ENCODE assay signal across 19 cellular contexts in the genomic region with DNA sequence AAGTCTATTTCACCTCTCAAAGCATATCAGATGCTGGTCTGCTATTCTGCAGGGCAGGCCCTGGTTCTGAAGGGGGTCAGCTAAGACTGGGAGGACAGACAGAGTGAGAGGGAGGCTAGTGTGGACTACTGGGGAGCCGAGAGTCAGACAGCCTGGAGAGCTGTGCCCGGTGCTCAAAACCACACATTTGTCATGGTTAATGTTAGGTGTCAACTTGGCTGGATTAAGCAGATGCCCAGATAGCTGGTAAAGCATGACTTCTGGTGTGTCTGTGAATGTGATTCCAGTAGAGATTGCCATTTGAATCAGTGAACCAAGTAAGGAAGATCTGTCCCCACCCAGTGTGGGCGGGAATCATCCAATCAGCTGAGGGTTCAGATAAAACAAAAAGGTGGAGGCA.
DNase-seq lines count a peak whose midpoint lies in the region; ATAC-seq and TF ChIP-seq lines count a peak whose summit lies in the region.
"Had no signal": no experiment of that assay in that cellular context is flagged by ENCODE, and none has a peak within 500 bp of the region (broad histone marks: within the 10 kb centered on the region; RNA-seq: fewer than 3 reads in every experiment).

No MANE protein-coding gene starts in this region.

- no peaks in the 10 kb centered on the region for H3K36me3 Mint-ChIP-seq in WTC11

- CTCF ChIA-PET in WTC11 (lab: Charles Lee): interaction anchor here (1.0 kb wide), 1 partner anchor 14 kb away, joined by 4 read pairs; no protein-coding TSS in a partner anchor

- no peak overlapping the region for H3K27ac Mint-ChIP-seq in WTC11
- H3K27ac Mint-ChIP-seq: CD4-positive, alpha-beta T cell had no signal

- no peaks in the 10 kb centered on the region for H3K9me3 Mint-ChIP-seq in WTC11
- H3K9me3 Mint-ChIP-seq: CD4-positive, alpha-beta T cell had no signal

- H3K9me3 ChIP-seq in vagina: no peaks in the 10 kb centered on the region
- H3K9me3 ChIP-seq: A549; BLaER1 treated with 17β-estradiol and CSF1 and Interleukin-3, amounts not matched to agents 10 nM and 100 nM had no signal

- no peak overlapping the region for H3K4me3 Mint-ChIP-seq in WTC11
- H3K4me3 Mint-ChIP-seq: CD4-positive, alpha-beta T cell had no signal

- no peak overlapping the region for H3K4me3 ChIP-seq in vagina
- H3K4me3 ChIP-seq: A549; BLaER1 treated with 17β-estradiol and CSF1 and Interleukin-3, amounts not matched to agents 10 nM and 100 nM; SK-N-MC had no signal

- peak; percentile 20 for DNase-seq in NCI-H82 (lab: John Stamatoyannopoulos, UW)
- no peak for DNase-seq in WTC11 (ENCODE audit: low spot score)
- no peak for DNase-seq in foreskin keratinocyte
- DNase-seq in GM20000 (ENCODE audit: low spot score): no peak
- no peak for DNase-seq in cortex of kidney (lab: John Stamatoyannopoulos, UW)
- no peak for DNase-seq in vagina (ENCODE audit: extremely low spot score in 2 of 2)
- DNase-seq: AML-193; CD4-positive, alpha-beta T cell; H7; KBM-7; MM.1S; NCI-H2029; NCI-H446; NCI-H524 treated with DMSO at 0.1 percent for 48 hours; SHP77 treated with DMSO at 0.1 percent for 48 hours had no signal

- no peaks in the 10 kb centered on the region for H3K27me3 Mint-ChIP-seq in WTC11 (ENCODE audit: low read depth)

- ATAC-seq in WTC11 (peak; percentile 26; the same call in 1 of the 2 replicates), foreskin keratinocyte (peak; percentile 30), GM18858 (IDR thresholded peaks at IDR 0.05; ENCODE audit: unreplicated experiment) (no peak)
- ATAC-seq: A549 had no signal

- POLR2A ChIA-PET in WTC11 (lab: Charles Lee): no interaction called here

- H3K4me1 ChIP-seq in foreskin keratinocyte (no peaks in the 10 kb centered on the region), vagina (no peaks in the 10 kb centered on the region)
- H3K4me1 ChIP-seq: BLaER1 treated with 17β-estradiol and CSF1 and Interleukin-3, amounts not matched to agents 10 nM and 100 nM had no signal

- H3K27ac ChIP-seq in foreskin keratinocyte: no peak overlapping the region
- H3K27ac ChIP-seq in vagina: no peak overlapping the region
- H3K27ac ChIP-seq: A549; BLaER1 treated with 17β-estradiol and CSF1 and Interleukin-3, amounts not matched to agents 10 nM and 100 nM; SK-N-MC had no signal

- H3K36me3 ChIP-seq in vagina: no peaks in the 10 kb centered on the region
- H3K36me3 ChIP-seq: BLaER1 treated with 17β-estradiol and CSF1 and Interleukin-3, amounts not matched to agents 10 nM and 100 nM had no signal

- H3K27me3 ChIP-seq in foreskin keratinocyte: peaks cover 12% of the 10 kb centered on the region
- H3K27me3 ChIP-seq in vagina: no peaks in the 10 kb centered on the region
- H3K27me3 ChIP-seq: BLaER1 treated with 17β-estradiol and CSF1 and Interleukin-3, amounts not matched to agents 10 nM and 100 nM had no signal

- TF ChIP-seq POLR2A in vagina (IDR thresholded peaks at IDR 0.05): no peak

- intact Hi-C loops in vagina (cut with DNase I): no loop called here

- peaks cover 16% of the 10 kb centered on the region for H3K4me1 Mint-ChIP-seq in WTC11

- TF ChIP-seq CTCF in WTC11 (IDR thresholded peaks at IDR 0.05) (no peak), foreskin keratinocyte (conservative IDR thresholded peaks at IDR 0.05) (no peak), GM20000 (IDR thresholded peaks at IDR 0.05; ENCODE audit: extremely low read depth, missing control alignments) (no peak), vagina (IDR thresholded peaks at IDR 0.05) (no peak)

TF ChIP-seq in WTC11, 78 proteins besides CTCF, POLR2A, EP300 and RAD21:
- TF ChIP-seq, protein P1, sequence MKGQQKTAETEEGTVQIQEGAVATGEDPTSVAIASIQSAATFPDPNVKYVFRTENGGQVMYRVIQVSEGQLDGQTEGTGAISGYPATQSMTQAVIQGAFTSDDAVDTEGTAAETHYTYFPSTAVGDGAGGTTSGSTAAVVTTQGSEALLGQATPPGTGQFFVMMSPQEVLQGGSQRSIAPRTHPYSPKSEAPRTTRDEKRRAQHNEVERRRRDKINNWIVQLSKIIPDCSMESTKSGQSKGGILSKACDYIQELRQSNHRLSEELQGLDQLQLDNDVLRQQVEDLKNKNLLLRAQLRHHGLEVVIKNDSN (CRISPR knock-in tag; IDR thresholded peaks at IDR 0.05): no peak
- TF ChIP-seq, protein P2, sequence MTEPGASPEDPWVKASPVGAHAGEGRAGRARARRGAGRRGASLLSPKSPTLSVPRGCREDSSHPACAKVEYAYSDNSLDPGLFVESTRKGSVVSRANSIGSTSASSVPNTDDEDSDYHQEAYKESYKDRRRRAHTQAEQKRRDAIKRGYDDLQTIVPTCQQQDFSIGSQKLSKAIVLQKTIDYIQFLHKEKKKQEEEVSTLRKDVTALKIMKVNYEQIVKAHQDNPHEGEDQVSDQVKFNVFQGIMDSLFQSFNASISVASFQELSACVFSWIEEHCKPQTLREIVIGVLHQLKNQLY (CRISPR knock-in tag; IDR thresholded peaks at IDR 0.05): no peak
- no peak for TF ChIP-seq ZNF671 (CRISPR knock-in tag; IDR thresholded peaks at IDR 0.05)
- TF ChIP-seq ZNF121 (CRISPR knock-in tag; IDR thresholded peaks at IDR 0.05): no peak
- TF ChIP-seq, protein P3, sequence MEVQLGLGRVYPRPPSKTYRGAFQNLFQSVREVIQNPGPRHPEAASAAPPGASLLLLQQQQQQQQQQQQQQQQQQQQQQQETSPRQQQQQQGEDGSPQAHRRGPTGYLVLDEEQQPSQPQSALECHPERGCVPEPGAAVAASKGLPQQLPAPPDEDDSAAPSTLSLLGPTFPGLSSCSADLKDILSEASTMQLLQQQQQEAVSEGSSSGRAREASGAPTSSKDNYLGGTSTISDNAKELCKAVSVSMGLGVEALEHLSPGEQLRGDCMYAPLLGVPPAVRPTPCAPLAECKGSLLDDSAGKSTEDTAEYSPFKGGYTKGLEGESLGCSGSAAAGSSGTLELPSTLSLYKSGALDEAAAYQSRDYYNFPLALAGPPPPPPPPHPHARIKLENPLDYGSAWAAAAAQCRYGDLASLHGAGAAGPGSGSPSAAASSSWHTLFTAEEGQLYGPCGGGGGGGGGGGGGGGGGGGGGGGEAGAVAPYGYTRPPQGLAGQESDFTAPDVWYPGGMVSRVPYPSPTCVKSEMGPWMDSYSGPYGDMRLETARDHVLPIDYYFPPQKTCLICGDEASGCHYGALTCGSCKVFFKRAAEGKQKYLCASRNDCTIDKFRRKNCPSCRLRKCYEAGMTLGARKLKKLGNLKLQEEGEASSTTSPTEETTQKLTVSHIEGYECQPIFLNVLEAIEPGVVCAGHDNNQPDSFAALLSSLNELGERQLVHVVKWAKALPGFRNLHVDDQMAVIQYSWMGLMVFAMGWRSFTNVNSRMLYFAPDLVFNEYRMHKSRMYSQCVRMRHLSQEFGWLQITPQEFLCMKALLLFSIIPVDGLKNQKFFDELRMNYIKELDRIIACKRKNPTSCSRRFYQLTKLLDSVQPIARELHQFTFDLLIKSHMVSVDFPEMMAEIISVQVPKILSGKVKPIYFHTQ (CRISPR knock-in tag; IDR thresholded peaks at IDR 0.05): no peak
- no peak for TF ChIP-seq SOX15 (CRISPR knock-in tag; IDR thresholded peaks at IDR 0.05)
- TF ChIP-seq, protein P4, sequence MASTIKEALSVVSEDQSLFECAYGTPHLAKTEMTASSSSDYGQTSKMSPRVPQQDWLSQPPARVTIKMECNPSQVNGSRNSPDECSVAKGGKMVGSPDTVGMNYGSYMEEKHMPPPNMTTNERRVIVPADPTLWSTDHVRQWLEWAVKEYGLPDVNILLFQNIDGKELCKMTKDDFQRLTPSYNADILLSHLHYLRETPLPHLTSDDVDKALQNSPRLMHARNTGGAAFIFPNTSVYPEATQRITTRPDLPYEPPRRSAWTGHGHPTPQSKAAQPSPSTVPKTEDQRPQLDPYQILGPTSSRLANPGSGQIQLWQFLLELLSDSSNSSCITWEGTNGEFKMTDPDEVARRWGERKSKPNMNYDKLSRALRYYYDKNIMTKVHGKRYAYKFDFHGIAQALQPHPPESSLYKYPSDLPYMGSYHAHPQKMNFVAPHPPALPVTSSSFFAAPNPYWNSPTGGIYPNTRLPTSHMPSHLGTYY (CRISPR knock-in tag; IDR thresholded peaks at IDR 0.05): no peak
- TF ChIP-seq ZBTB21 (CRISPR knock-in tag; IDR thresholded peaks at IDR 0.05; ENCODE audit: borderline replicate concordance): no peak
